22 cellular contexts compared by ENCODE assay signal in the genomic region with DNA sequence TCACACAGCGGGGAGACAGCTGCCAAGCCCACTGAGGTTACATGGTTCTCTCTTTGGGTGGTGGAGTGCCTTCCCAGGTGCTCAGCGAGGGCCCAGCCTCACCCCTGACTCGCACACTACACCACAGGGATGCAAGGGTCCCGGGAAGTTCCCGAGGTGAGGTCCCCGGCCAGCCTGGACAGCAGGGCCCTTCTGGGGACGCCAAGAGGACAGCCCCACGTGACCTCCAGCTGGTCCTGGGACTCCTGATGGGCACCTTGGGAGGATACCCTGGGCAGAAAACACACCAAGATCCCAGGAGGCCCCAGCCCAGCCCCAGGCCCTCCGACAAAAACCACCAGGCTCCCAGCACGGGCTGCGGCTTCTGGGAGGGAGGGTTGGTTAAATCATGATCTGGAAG.
"Had no signal": no experiment of that assay in that cellular context is flagged by ENCODE, and none has a peak within 500 bp of the region (broad histone marks: within the 10 kb centered on the region; RNA-seq: fewer than 3 reads in every experiment).

No MANE protein-coding gene starts in this region.

- H3K9ac ChIP-seq: neural progenitor cell had no signal

- H3K27ac ChIP-seq: epithelial cell of prostate, left ventricle myocardium inferior, lower lobe of right lung, neural progenitor cell, pancreas, tibial artery had no signal

- DNase-seq: cortex of kidney; effector memory CD8-positive, alpha-beta T cell; foreskin fibroblast; glutamatergic neuron; islet precursor cell; left ventricle myocardium inferior; lower lobe of right lung; natural killer cell; occipital lobe; pancreas; right cardiac atrium; small intestine; stimulated activated CD4-positive, alpha-beta T cell treated with anti-CD3 and anti-CD28 coated beads, Interleukin-2, amount 100 ng/mL, for 48 hours; stimulated activated naive CD4-positive, alpha-beta T cell treated with Interleukin-2 at 50 U/mL for 16 hours; tibial artery had no signal

- FAIRE-seq: pancreas, small intestine had no signal

- H3K36me3 Mint-ChIP-seq: memory B cell, mesothelial cell of epicardium, natural killer cell, neural progenitor cell had no signal

- H3K27me3 Mint-ChIP-seq: effector memory CD8-positive, alpha-beta T cell; progenitor cell of endocrine pancreas had no signal

- H3K36me3 ChIP-seq: left ventricle myocardium inferior, neural progenitor cell, pancreas had no signal

- ATAC-seq: effector memory CD8-positive, alpha-beta T cell; gastroesophageal sphincter; lower lobe of right lung; natural killer cell; pancreas; right cardiac atrium had no signal

- H3K9me3 Mint-ChIP-seq: effector memory CD8-positive, alpha-beta T cell; memory B cell; mesothelial cell of epicardium; natural killer cell; neural progenitor cell had no signal

- H3K27ac Mint-ChIP-seq: effector memory CD8-positive, alpha-beta T cell; memory B cell; mesothelial cell of epicardium; natural killer cell; neural progenitor cell; progenitor cell of endocrine pancreas had no signal

- H3K4me3 Mint-ChIP-seq: effector memory CD8-positive, alpha-beta T cell; memory B cell; mesothelial cell of epicardium; natural killer cell had no signal

- H3K4me3 ChIP-seq: esophagus muscularis mucosa, gastroesophageal sphincter, left ventricle myocardium inferior, lower lobe of right lung, neural progenitor cell, pancreas, tibial artery had no signal

- H3K27me3 ChIP-seq: esophagus muscularis mucosa, gastroesophageal sphincter, neural progenitor cell, pancreas, tibial artery had no signal

- H3K4me2 ChIP-seq: neural progenitor cell had no signal

- H3K4me1 Mint-ChIP-seq: memory B cell, mesothelial cell of epicardium, natural killer cell had no signal

- H3K9me3 ChIP-seq: esophagus muscularis mucosa, gastroesophageal sphincter, left ventricle myocardium inferior, lower lobe of right lung, pancreas, tibial artery had no signal
